21 cellular contexts compared by ENCODE assay signal in genomic region chr1:66693856-66694255, GRCh38. TPM values are rescaled to one million over a fixed set of nuclear protein-coding genes. Genes with fewer than 3 reads are reported as not detected.
A peak's percentile ranks its signal among the peaks of the same experiment; 100 is the strongest.
DNase-seq lines count a peak whose midpoint lies in the region; ATAC-seq and TF ChIP-seq lines count a peak whose summit lies in the region.
"Had no signal": no experiment of that assay in that cellular context is flagged by ENCODE, and none has a peak within 500 bp of the region (broad histone marks: within the 10 kb centered on the region; RNA-seq: fewer than 3 reads in every experiment).

No MANE protein-coding gene starts in this region.

- no peaks in the 10 kb centered on the region for H3K27me3 Mint-ChIP-seq in glutamatergic neuron (ENCODE audit: unreplicated experiment)

- H3K4me1 Mint-ChIP-seq in glutamatergic neuron (ENCODE audit: low read depth, unreplicated experiment), result peaks cover 31% of the 10 kb centered on the region

- ATAC-seq in HG02623 (IDR thresholded peaks at IDR 0.05; ENCODE audit: unreplicated experiment) (no peak), SK-N-SH treated with all-trans-retinoic acid at 6 μM for 48 hours (no peak)
- ATAC-seq: CD8-positive, alpha-beta T cell had no signal

- no peak for TF ChIP-seq CTCF in glutamatergic neuron (IDR thresholded peaks at IDR 0.05; ENCODE audit: partially characterized antibody, unreplicated experiment)

- DNase-seq in DMS53 (lab: John Stamatoyannopoulos, UW) (peak; percentile 86), HEK293T (ENCODE audit: extremely low spot score) (no peak), NCI-H526 (lab: John Stamatoyannopoulos, UW) (peak; percentile 96 to 97), glutamatergic neuron (no peak), ureter (ENCODE audit: low spot score) (no peak)
- DNase-seq: AML-193; C1 segment of cervical spinal cord; CD8-positive, alpha-beta T cell; EL; GF-D8; HFFc6; Kasumi-1; NCI-H2081 treated with DMSO at 0.1 percent for 48 hours; NCI-H446 treated with DMSO at 0.1 percent for 48 hours; PC-9; RPMI8226; SHP77; T-helper 2 cell had no signal

- H3K27ac Mint-ChIP-seq in glutamatergic neuron (ENCODE audit: unreplicated experiment), result peak overlapping the region; percentile 76
- H3K27ac Mint-ChIP-seq: CD8-positive, alpha-beta T cell; HFFc6 had no signal

- H3K9me3 Mint-ChIP-seq in glutamatergic neuron (ENCODE audit: unreplicated experiment), result peaks cover 5% of the 10 kb centered on the region
- H3K9me3 Mint-ChIP-seq: CD8-positive, alpha-beta T cell; HFFc6 had no signal

- peak overlapping the region; percentile 67 for H3K4me3 Mint-ChIP-seq in glutamatergic neuron (ENCODE audit: unreplicated experiment)
- H3K4me3 Mint-ChIP-seq: CD8-positive, alpha-beta T cell; HFFc6 had no signal

- POLR2A ChIA-PET in HEK293T (lab: Yijun Ruan, JAX), result no interaction called here

- peaks cover 2% of the 10 kb centered on the region for H3K36me3 Mint-ChIP-seq in glutamatergic neuron (ENCODE audit: unreplicated experiment)
- H3K36me3 Mint-ChIP-seq: CD8-positive, alpha-beta T cell had no signal

- CTCF ChIA-PET in HEK293T (lab: Yijun Ruan, JAX), result no interaction called here

TF ChIP-seq in HEK293T, 16 proteins besides CTCF, POLR2A, EP300 and RAD21:
- peak; percentile 22; the same call in 1 of the 2 replicates for TF ChIP-seq CTBP1 (IDR thresholded peaks at IDR 0.05; ENCODE audit: borderline replicate concordance)
- peak; percentile 91 for TF ChIP-seq PKNOX1 (IDR thresholded peaks at IDR 0.05)
- TF ChIP-seq LEF1 (IDR thresholded peaks at IDR 0.05; ENCODE audit: borderline replicate concordance), result no peak
- TF ChIP-seq L3MBTL2 (conservative IDR thresholded peaks at IDR 0.05), result no peak
- TF ChIP-seq ZNF384 (IDR thresholded peaks at IDR 0.05), result no peak

TF ChIP-seq in SK-N-SH treated with all-trans-retinoic acid at 6 μM for 48 hours, 23 proteins besides CTCF, POLR2A, EP300 and RAD21:
- TF ChIP-seq ZC3H10 (CRISPR knock-in tag; IDR thresholded peaks at IDR 0.05) (no peak), ZNF8 (CRISPR knock-in tag; IDR thresholded peaks at IDR 0.05) (no peak), ZFP30 (CRISPR knock-in tag; IDR thresholded peaks at IDR 0.05) (no peak)

RNA-seq across cellular contexts. Expression of gene DYNLT5, which starts 58.4 kb away (rescaled TPM):
- total RNA-seq in glutamatergic neuron (ENCODE audit: unreplicated experiment), result 1.4 TPM
- 3.1 TPM for total RNA-seq in ureter
- total RNA-seq: CD8-positive, alpha-beta T cell; MCF 10A; PC-9 had no signal

Comparison
In these comparisons a context has a peak if more than half of its experiments do, and no peak if none do; other contexts are left out.
1. DNase-seq: peak in DMS53 (single experiment) and NCI-H526 (2 of 2); none in HEK293T (single experiment), glutamatergic neuron (single experiment) and ureter (single experiment).